Comparison of ENCODE assay signal across 27 cellular contexts in genomic region chr14:77185093-77185465, GRCh38. TPM values are rescaled to one million over a fixed set of nuclear protein-coding genes. Genes with fewer than 3 reads are reported as not detected.
DNase-seq lines count a peak whose midpoint lies in the region; TF ChIP-seq lines count a peak whose summit lies in the region.
"Had no signal": no experiment of that assay in that cellular context is flagged by ENCODE, and none has a peak within 500 bp of the region (broad histone marks: within the 10 kb centered on the region; RNA-seq: fewer than 3 reads in every experiment).

No MANE protein-coding gene starts in this region.

- no peaks in the 10 kb centered on the region for H3F3A ChIP-seq in smooth muscle cell (ENCODE audit: low read depth)

- no peaks in the 10 kb centered on the region for H3K79me2 ChIP-seq in smooth muscle cell (ENCODE audit: low read depth)

- H4K20me1 ChIP-seq in smooth muscle cell (ENCODE audit: low read depth), result peaks cover 45% of the 10 kb centered on the region

- no peak overlapping the region for H2AFZ ChIP-seq in smooth muscle cell (ENCODE audit: low read depth)

- H3K36me3 ChIP-seq in smooth muscle cell (ENCODE audit: low read depth), result no peaks in the 10 kb centered on the region
- H3K36me3 ChIP-seq: brain microvascular endothelial cell, gastroesophageal sphincter, left lung, SJCRH30, stomach, tibial nerve had no signal

- H3K4me3 ChIP-seq in smooth muscle cell, result no peak overlapping the region
- H3K4me3 ChIP-seq: gastroesophageal sphincter, left lung, SJCRH30, stomach, tibial nerve had no signal

- H3K9me3 ChIP-seq in smooth muscle cell (replicated peaks; ENCODE audit: low read depth), result no peaks in the 10 kb centered on the region
- H3K9me3 ChIP-seq: gastroesophageal sphincter, left lung, SJCRH30, stomach, tibial nerve had no signal

- 78% methylated on average over 2 of the region's 2 CpGs for WGBS in smooth muscle cell (ENCODE audit: low lambda C conversion rate)

- peaks cover 7% of the 10 kb centered on the region for H3K4me1 ChIP-seq in smooth muscle cell (ENCODE audit: low read depth)

- TF ChIP-seq CTCF in VCaP (conservative IDR thresholded peaks at IDR 0.05), result no peak
- no peak for TF ChIP-seq CTCF in smooth muscle cell (IDR thresholded peaks at IDR 0.05; ENCODE audit: borderline replicate concordance, insufficient read depth, poor library complexity, severe bottlenecking)

- no peak overlapping the region for H3K9ac ChIP-seq in smooth muscle cell (ENCODE audit: low read depth)

- H3K4me2 ChIP-seq in smooth muscle cell, result peak overlapping the region; percentile 36

- peak overlapping the region; percentile 38; the same call in 1 of the 2 replicates for H3K27ac ChIP-seq in VCaP
- peak overlapping the region; percentile 42 for H3K27ac ChIP-seq in epithelial cell of prostate
- no peak overlapping the region for H3K27ac ChIP-seq in smooth muscle cell (ENCODE audit: low read depth)
- H3K27ac ChIP-seq: brain microvascular endothelial cell, gastroesophageal sphincter, left lung, SJCRH30, stomach, tibial nerve had no signal

- peak; percentile 27 for DNase-seq in Daoy (ENCODE audit: low read depth)
- no peak for DNase-seq in epithelial cell of prostate (ENCODE audit: low read depth, low spot score)
- DNase-seq in smooth muscle cell (lab: John Stamatoyannopoulos, UW; ENCODE audit: unreplicated experiment), result no peak
- DNase-seq in NCI-H1436 treated with DMSO at 0.1 percent for 48 hours (lab: John Stamatoyannopoulos, UW), result no peak
- DNase-seq in cerebellar cortex (ENCODE audit: low spot score), result no peak
- no peak for DNase-seq in activated T-cell treated with anti-CD3 and anti-CD28 coated beads for 4 hours
- no peak for DNase-seq in OCI-M1 (lab: John Stamatoyannopoulos, UW)
- DNase-seq: activated CD4-positive, alpha-beta T cell treated with anti-CD3 and anti-CD28 coated beads, Interleukin-2, amount 50 U/mL, for 4 hours; activated CD4-positive, CD25-positive, alpha-beta regulatory T cell; activated naive CD4-positive, alpha-beta T cell treated with anti-CD3 and anti-CD28 coated beads for 36 hours; brain microvascular endothelial cell; effector CD8-positive, alpha-beta T cell; immature natural killer cell; left lung; naive B cell; NCI-H1048; NCI-H187; NCI-H2171 treated with DMSO at 0.1 percent for 48 hours; NCI-H524; SJCRH30; stomach had no signal

- H3K27me3 ChIP-seq in smooth muscle cell (ENCODE audit: low read depth), result no peaks in the 10 kb centered on the region
- H3K27me3 ChIP-seq: SJCRH30 had no signal

RNA-seq across cellular contexts. Expression of gene TMEM63C, which starts 3.5 kb away (rescaled TPM):
- 0.06 and 0.63 TPM in 2 replicates for total RNA-seq in Daoy (2014; rRNA removed; shearing (Covaris generic))
- 4.3 and 10.4 TPM in 2 replicates for total RNA-seq in smooth muscle cell
- polyA plus RNA-seq in smooth muscle cell, result 7.7 and 8.7 TPM in 2 replicates
- total RNA-seq: pulmonary artery endothelial cell, tibial nerve had no signal
- polyA plus RNA-seq: AG04450 had no signal

RNA-seq across cellular contexts. Expression of gene ZDHHC22, which starts 43.5 kb away (rescaled TPM):
- total RNA-seq in Daoy (2014; rRNA removed; shearing (Covaris generic)), result not detected in 2 replicates
- total RNA-seq in smooth muscle cell, result not detected in 2 replicates
- polyA plus RNA-seq in smooth muscle cell, result not detected in 2 replicates
- total RNA-seq: activated naive CD4-positive, alpha-beta T cell treated with anti-CD3 and anti-CD28 coated beads for 36 hours; left lung; tibial nerve had no signal
- polyA plus RNA-seq: AG04450, CD14-positive monocyte, immature natural killer cell had no signal
